In the genomic region with DNA sequence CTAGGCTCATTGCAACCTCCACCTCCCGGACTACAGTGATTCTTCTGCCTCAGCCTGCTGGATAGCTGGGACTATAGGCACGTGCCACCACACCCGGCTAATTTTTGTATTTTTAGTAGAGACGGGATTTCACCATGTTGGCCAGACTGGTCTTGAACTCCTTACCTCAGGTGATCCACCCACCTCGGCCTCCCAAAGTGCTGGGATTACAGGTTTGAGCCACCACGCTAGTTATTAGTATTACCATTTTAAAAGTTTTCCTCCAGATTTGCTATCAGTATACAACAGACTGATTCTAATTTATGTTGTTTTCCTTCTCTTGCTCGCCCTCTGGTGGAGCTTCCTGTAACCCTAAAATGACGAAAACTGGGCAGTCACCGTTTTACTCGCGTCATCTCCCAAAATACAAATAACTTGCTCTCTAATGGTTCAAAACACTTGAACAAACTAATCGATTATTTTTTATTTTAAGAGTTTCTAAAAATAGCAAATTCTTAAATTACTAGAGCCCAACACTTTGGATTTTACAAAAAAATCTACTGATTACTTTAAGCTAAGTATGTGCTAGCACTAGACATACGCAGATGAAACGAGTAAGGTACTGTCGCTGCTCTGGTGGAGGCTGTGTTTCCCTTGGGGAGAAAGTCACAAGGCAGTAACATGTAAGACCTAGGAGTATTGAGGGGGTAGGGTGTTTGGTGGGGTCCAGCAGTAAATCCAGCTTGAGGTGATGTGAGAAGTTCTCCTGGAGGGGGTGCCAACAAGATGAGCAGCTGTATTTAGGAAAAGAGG, we compare ENCODE assay signal across 8 cellular contexts.
A peak's percentile ranks its signal among the peaks of the same experiment; 100 is the strongest.
DNase-seq lines count a peak whose midpoint lies in the region; ATAC-seq and TF ChIP-seq lines count a peak whose summit lies in the region.

No MANE protein-coding gene starts in this region.

- DNase-seq in DMS79 treated with DMSO at 0.1 percent for 48 hours (lab: John Stamatoyannopoulos, UW) (peak; percentile 45), KG1 (lab: John Stamatoyannopoulos, UW) (peak; percentile 49), SW480 (ENCODE audit: low spot score) (peak; percentile 40), left ventricle myocardium inferior (peak; percentile 31), sciatic nerve (ENCODE audit: low spot score) (peak; percentile 81)
- DNase-seq in activated naive CD8-positive, alpha-beta T cell treated with anti-CD3 and anti-CD28 coated beads, Interleukin-2, amount 50 U/mL, for 16 hours (ENCODE audit: low read depth, low spot score), result peak; percentile 24
- DNase-seq in NK-92 treated with Interleukin-12 subunit alpha and Interleukin-12 subunit beta, amount 100 ng/mL, for 24 hours (lab: John Stamatoyannopoulos, UW), result no peak

- H3K36me3 ChIP-seq in left ventricle myocardium inferior, result no peaks in the 10 kb centered on the region

- peak; percentile 82 for TF ChIP-seq CTCF in left ventricle myocardium inferior (IDR thresholded peaks at IDR 0.05; ENCODE audit: borderline replicate concordance)

- intact Hi-C loops in left ventricle myocardium inferior (cut with micrococcal nuclease) (no loop called here), sciatic nerve (cut with DNase I) (no loop called here)

- H3K27me3 ChIP-seq in left ventricle myocardium inferior (ENCODE audit: low read depth), result no peaks in the 10 kb centered on the region

- peaks cover 20% of the 10 kb centered on the region for H3K9me3 ChIP-seq in left ventricle myocardium inferior (replicated peaks)

- peak; percentile 83 for ATAC-seq in GM21528 (IDR thresholded peaks at IDR 0.05; ENCODE audit: low FRiP score, unreplicated experiment)
- peak; percentile 86 for ATAC-seq in sciatic nerve

- H3K27ac ChIP-seq in left ventricle myocardium inferior (replicated peaks), result peak overlapping the region; percentile 35

- peak overlapping the region; percentile 55 for H3K4me3 ChIP-seq in left ventricle myocardium inferior

- peaks cover 7% of the 10 kb centered on the region for H3K4me1 ChIP-seq in left ventricle myocardium inferior
